In genomic region chr1:32984829-32985310, GRCh38 we compare ENCODE assay signal across 18 cellular contexts. TPM values are rescaled to one million over a fixed set of nuclear protein-coding genes. Genes with fewer than 3 reads are reported as not detected.
DNase-seq lines count a peak whose midpoint lies in the region.
"Had no signal": no experiment of that assay in that cellular context is flagged by ENCODE, and none has a peak within 500 bp of the region (broad histone marks: within the 10 kb centered on the region; RNA-seq: fewer than 3 reads in every experiment).

No MANE protein-coding gene starts in this region.

- peak overlapping the region; percentile 76 for H3K27ac Mint-ChIP-seq in activated T-cell treated with anti-CD3 and anti-CD28 coated beads, Interleukin-2, amount 50 U/mL, for 24 hours

- H3K9ac ChIP-seq in Karpas-422 (ENCODE audit: low read length) = no peak overlapping the region

- no peaks in the 10 kb centered on the region; the same call in 1 of the 2 replicates for H3K9me2 ChIP-seq in Karpas-422 (replicated peaks; ENCODE audit: insufficient read depth, low read length)

- H3K79me2 ChIP-seq in Karpas-422 (ENCODE audit: low read length) = no peaks in the 10 kb centered on the region

- no peak for DNase-seq in activated T-cell treated with anti-CD3 and anti-CD28 coated beads, Interleukin-2, amount 50 U/mL, for 24 hours
- no peak for DNase-seq in activated T-cell treated with anti-CD3 and anti-CD28 coated beads, Interleukin-2, amount 50 U/mL, for 1 hour
- DNase-seq in Karpas-422 = no peak
- no peak for DNase-seq in substantia nigra (lab: John Stamatoyannopoulos, UW)
- DNase-seq in dedifferentiated amniotic fluid mesenchymal stem cell (ENCODE audit: extremely low spot score) = no peak
- no peak for DNase-seq in AML-193 (lab: John Stamatoyannopoulos, UW)
- no peak for DNase-seq in NCI-H82 (lab: John Stamatoyannopoulos, UW)
- DNase-seq: ACHN; activated CD4-positive, CD25-positive, alpha-beta regulatory T cell treated with anti-CD3 and anti-CD28 coated beads, Interleukin-2, amount 50 U/mL, for 72 hours; Calu3; foreskin keratinocyte; GDM1; midbrain; NCI-H1694 treated with DMSO at 0.1 percent for 48 hours; NCI-H446; Right ventricle myocardium superior; stimulated activated naive CD4-positive, alpha-beta T cell had no signal

- no peaks in the 10 kb centered on the region for H3K27me3 ChIP-seq in Karpas-422 (ENCODE audit: low read length)
- H3K27me3 ChIP-seq: foreskin keratinocyte had no signal

- no peak overlapping the region for H2AFZ ChIP-seq in Karpas-422 (ENCODE audit: low read length)

- H3K27me3 Mint-ChIP-seq in activated T-cell treated with anti-CD3 and anti-CD28 coated beads, Interleukin-2, amount 50 U/mL, for 24 hours = no peaks in the 10 kb centered on the region

- H3K4me3 Mint-ChIP-seq in activated T-cell treated with anti-CD3 and anti-CD28 coated beads, Interleukin-2, amount 50 U/mL, for 24 hours = no peak overlapping the region

- peaks cover 2% of the 10 kb centered on the region for H3K9me3 Mint-ChIP-seq in activated T-cell treated with anti-CD3 and anti-CD28 coated beads, Interleukin-2, amount 50 U/mL, for 24 hours

- H3K36me3 Mint-ChIP-seq in activated T-cell treated with anti-CD3 and anti-CD28 coated beads, Interleukin-2, amount 50 U/mL, for 24 hours (ENCODE audit: low read depth) = no peaks in the 10 kb centered on the region

- no peaks in the 10 kb centered on the region for H3K9me3 ChIP-seq in Karpas-422 (ENCODE audit: low read length)

- H3K27ac ChIP-seq in Karpas-422 (ENCODE audit: low read length) (peak overlapping the region; percentile 48), cingulate gyrus (ENCODE audit: low read depth, low read length) (peak overlapping the region; percentile 75), substantia nigra (ENCODE audit: low read depth, low read length, poor library complexity, severe bottlenecking) (peak overlapping the region; percentile 14)
- H3K27ac ChIP-seq: foreskin keratinocyte had no signal

- H3K4me3 ChIP-seq in Karpas-422 (ENCODE audit: low read length) = no peak overlapping the region

- peaks cover 71% of the 10 kb centered on the region for H3K4me1 Mint-ChIP-seq in activated T-cell treated with anti-CD3 and anti-CD28 coated beads, Interleukin-2, amount 50 U/mL, for 24 hours (ENCODE audit: low read depth)

- H3K36me3 ChIP-seq in Karpas-422 (ENCODE audit: insufficient read depth, low read length) = no peaks in the 10 kb centered on the region

- H3K4me1 ChIP-seq in Karpas-422 (ENCODE audit: low read length) = peaks cover 37% of the 10 kb centered on the region

- H3K4me2 ChIP-seq in Karpas-422 (ENCODE audit: low read depth, low read length, poor library complexity, severe bottlenecking) = no peak overlapping the region

- no peaks in the 10 kb centered on the region for H4K20me1 ChIP-seq in Karpas-422 (ENCODE audit: insufficient read depth, low read depth, low read length)

RNA-seq across cellular contexts. Expression of gene RNF19B, which starts 20.3 kb away (rescaled TPM):
- total RNA-seq in Karpas-422 (2014; rRNA removed; shearing (Covaris generic); ENCODE audit: low replicate concordance) = 86.1 and 160 TPM in 2 replicates

RNA-seq across cellular contexts. Expression of gene AK2, which starts 51.8 kb away (rescaled TPM):
- total RNA-seq in Karpas-422 (2014; rRNA removed; shearing (Covaris generic); ENCODE audit: low replicate concordance) = 145 and 287 TPM in 2 replicates

Comparison
In these comparisons a context has a peak if more than half of its experiments do, and no peak if none do; other contexts are left out.
1. H3K27ac ChIP-seq: peak in every context shown above with its lines; median percentile 75 in cingulate gyrus; 48 in Karpas-422; 14 in substantia nigra.